ENCODE assay signal across 8 cellular contexts in the genomic region with DNA sequence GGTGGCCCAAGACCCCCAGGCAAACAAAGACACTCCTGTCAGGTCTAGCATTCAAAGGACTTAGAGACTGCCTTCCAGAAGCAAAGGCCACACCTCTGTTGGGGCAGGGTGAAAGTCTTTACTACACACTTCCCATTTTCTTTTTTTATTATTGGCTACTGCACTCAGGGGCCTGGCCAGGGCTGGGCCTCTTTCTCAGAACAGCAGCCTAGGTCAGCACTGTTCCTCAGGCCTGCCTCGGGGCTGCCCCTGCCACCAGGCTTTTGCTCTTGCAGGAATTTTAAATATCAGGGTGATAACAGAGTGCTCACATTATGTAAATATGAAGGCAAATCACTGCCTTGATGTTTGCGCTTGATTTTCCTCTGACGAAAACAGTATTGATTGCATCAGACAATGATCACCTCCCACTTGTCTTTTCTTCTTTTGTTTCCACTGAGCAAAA. TPM values are rescaled to one million over a fixed set of nuclear protein-coding genes. Genes with fewer than 3 reads are reported as not detected.
DNase-seq lines count a peak whose midpoint lies in the region; ATAC-seq and TF ChIP-seq lines count a peak whose summit lies in the region.

No MANE protein-coding gene starts in this region.

- H3K27me3 ChIP-seq in GM06990 (replicated peaks; ENCODE audit: control insufficient read depth, insufficient read depth, low read length) (no peaks in the 10 kb centered on the region), foreskin keratinocyte (no peaks in the 10 kb centered on the region)

- peak; percentile 68 for ATAC-seq in GM19468 (IDR thresholded peaks at IDR 0.05; ENCODE audit: extremely low read depth, unreplicated experiment)
- ATAC-seq in HG03469 (IDR thresholded peaks at IDR 0.05; ENCODE audit: unreplicated experiment): peak; percentile 89
- no peak for ATAC-seq in HG02642 (IDR thresholded peaks at IDR 0.05; ENCODE audit: poor library complexity, unreplicated experiment)
- ATAC-seq in foreskin keratinocyte: no peak

- TF ChIP-seq CTCF in GM06990 (IDR thresholded peaks at IDR 0.05; ENCODE audit: insufficient read depth, low read length, poor library complexity, severe bottlenecking) (no peak), foreskin keratinocyte (conservative IDR thresholded peaks at IDR 0.05) (no peak)

- no peaks in the 10 kb centered on the region for H3K36me3 ChIP-seq in GM06990 (ENCODE audit: control insufficient read depth, insufficient read depth, low read length)

- DNase-seq in GM06990 (ENCODE audit: extremely low read depth, insufficient read length): peak; percentile 36
- peak; percentile 16 for DNase-seq in globus pallidus (ENCODE audit: low spot score)
- no peak for DNase-seq in NCI-H1105 (lab: John Stamatoyannopoulos, UW)
- no peak for DNase-seq in foreskin keratinocyte
- DNase-seq in DMS153 (lab: John Stamatoyannopoulos, UW): no peak

- no peak overlapping the region for H3K4me3 ChIP-seq in GM06990 (replicated peaks; ENCODE audit: low read depth, low read length)

- no peak overlapping the region for H3K27ac ChIP-seq in foreskin keratinocyte

- H3K4me1 ChIP-seq in foreskin keratinocyte: no peaks in the 10 kb centered on the region

RNA-seq across cellular contexts. Expression of a gene that starts 18.5 kb away (rescaled TPM):
- 15.0 and 18.8 TPM in 2 replicates for total RNA-seq in foreskin keratinocyte
- 16.5 and 18.3 TPM in 2 replicates for polyA plus RNA-seq in foreskin keratinocyte

Comparison
In these comparisons a context has a peak if more than half of its experiments do, and no peak if none do; other contexts are left out.
1. DNase-seq: peak in GM06990 (single experiment) and globus pallidus (single experiment); none in NCI-H1105 (single experiment), foreskin keratinocyte (0 of 2) and DMS153 (single experiment).
2. ATAC-seq: peak in GM19468 (single experiment) and HG03469 (single experiment); none in HG02642 (single experiment) and foreskin keratinocyte (single experiment).